Comparison of ENCODE assay signal across 3 cellular contexts in the genomic region with DNA sequence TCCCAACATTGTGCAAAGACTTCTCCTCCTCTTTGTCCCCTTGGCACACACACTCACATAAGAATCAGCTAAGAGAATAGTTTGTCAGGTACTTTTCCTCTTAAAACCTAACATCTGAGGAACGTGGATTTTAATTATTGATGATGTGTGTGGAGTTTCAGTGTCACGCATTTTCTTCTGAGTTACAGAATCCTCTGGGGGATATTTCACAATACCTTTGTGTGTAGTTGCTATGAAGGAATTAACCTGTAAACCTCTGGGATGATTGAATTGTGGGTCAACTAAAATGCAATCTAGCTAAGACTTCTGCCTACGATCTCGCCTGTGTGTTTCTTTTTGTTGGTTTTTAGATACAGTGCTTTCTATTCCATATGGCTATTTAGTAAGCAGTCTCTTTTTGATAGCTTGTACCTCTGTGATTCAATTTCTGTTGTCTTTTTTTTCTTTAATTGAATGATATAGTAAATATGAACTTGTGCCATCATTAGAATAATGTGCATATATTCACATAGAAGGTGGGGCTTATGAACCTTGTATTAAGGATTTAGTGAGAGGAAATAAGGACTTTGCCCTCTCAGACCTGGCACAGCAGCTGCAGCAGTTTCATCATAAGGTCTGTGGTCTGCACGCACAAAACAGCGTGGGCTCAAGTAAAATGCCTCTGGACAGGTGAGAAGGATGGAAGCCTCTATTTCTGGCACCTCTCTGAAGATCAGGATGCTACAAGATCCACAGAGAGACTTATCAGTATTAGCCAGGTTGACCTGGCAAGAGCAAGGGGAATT.
A peak's percentile ranks its signal among the peaks of the same experiment; 100 is the strongest.
TF ChIP-seq lines count a peak whose summit lies in the region.

No MANE protein-coding gene starts in this region.

TF ChIP-seq in A549, 52 proteins besides CTCF, POLR2A, EP300 and RAD21:
- TF ChIP-seq KDM1A (IDR thresholded peaks at IDR 0.05; ENCODE audit: low read depth) (no peak), ESRRA (IDR thresholded peaks at IDR 0.05; ENCODE audit: borderline replicate concordance, low read length) (no peak), RNF2 (IDR thresholded peaks at IDR 0.05; ENCODE audit: borderline replicate concordance, low read depth) (no peak), EHF (CRISPR knock-in tag; IDR thresholded peaks at IDR 0.05) (no peak)
- TF ChIP-seq, protein P1, sequence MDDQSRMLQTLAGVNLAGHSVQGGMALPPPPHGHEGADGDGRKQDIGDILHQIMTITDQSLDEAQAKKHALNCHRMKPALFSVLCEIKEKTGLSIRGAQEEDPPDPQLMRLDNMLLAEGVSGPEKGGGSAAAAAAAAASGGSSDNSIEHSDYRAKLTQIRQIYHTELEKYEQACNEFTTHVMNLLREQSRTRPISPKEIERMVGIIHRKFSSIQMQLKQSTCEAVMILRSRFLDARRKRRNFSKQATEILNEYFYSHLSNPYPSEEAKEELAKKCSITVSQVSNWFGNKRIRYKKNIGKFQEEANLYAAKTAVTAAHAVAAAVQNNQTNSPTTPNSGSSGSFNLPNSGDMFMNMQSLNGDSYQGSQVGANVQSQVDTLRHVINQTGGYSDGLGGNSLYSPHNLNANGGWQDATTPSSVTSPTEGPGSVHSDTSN (IDR thresholded peaks at IDR 0.05) = no peak

TF ChIP-seq in GM12878, 131 proteins besides CTCF, POLR2A, EP300 and RAD21:
- TF ChIP-seq RBBP5 (conservative IDR thresholded peaks at IDR 0.05) (no peak), SIN3A (IDR thresholded peaks at IDR 0.05; ENCODE audit: low read depth, low read length) (no peak), EED (IDR thresholded peaks at IDR 0.05; ENCODE audit: low read depth) (no peak), NFIC (IDR thresholded peaks at IDR 0.05; ENCODE audit: low read depth, low read length) (no peak)

TF ChIP-seq in liver, 16 proteins besides CTCF, POLR2A, EP300 and RAD21:
- peak in 1 of 2 donors; percentile 5 for TF ChIP-seq RXRA (IDR thresholded peaks at IDR 0.05)
- TF ChIP-seq, protein P2, sequence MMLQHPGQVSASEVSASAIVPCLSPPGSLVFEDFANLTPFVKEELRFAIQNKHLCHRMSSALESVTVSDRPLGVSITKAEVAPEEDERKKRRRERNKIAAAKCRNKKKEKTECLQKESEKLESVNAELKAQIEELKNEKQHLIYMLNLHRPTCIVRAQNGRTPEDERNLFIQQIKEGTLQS (IDR thresholded peaks at IDR 0.05) = peak; percentile 31
- TF ChIP-seq TAF1 (conservative IDR thresholded peaks at IDR 0.05) = no peak
- peak; percentile 80 to 91 for TF ChIP-seq HNF4A (conservative IDR thresholded peaks at IDR 0.05)
- TF ChIP-seq HNF4G (IDR thresholded peaks at IDR 0.05) = peak; percentile 61
- TF ChIP-seq SP1 (IDR thresholded peaks at IDR 0.05) = peak; percentile 70
- TF ChIP-seq EGR1 (IDR thresholded peaks at IDR 0.05; ENCODE audit: low read depth in 2 of 2) = no peak
